ENCODE assay signal across 17 cellular contexts in the genomic region with DNA sequence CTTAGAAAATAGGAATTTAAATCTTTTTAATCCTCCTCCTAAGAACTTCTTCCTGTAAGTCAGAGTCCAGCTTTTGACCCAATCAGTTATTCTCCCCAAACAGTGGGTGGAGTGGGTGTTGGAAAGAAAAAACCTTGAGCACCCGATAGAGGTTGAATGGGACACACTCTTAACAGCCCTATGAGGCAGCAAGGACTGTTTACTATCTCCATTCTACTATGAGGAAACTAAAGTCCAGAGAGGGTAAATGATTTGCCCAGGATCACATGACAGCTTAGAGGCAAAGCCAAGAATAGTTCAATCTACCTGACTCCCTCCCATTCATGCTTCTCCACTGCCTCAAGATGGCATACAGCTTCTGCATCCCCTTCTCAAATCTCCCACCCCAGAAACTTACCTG. TPM values are rescaled to one million over a fixed set of nuclear protein-coding genes. Genes with fewer than 3 reads are reported as not detected.
DNase-seq lines count a peak whose midpoint lies in the region; ATAC-seq, FAIRE-seq and TF ChIP-seq lines count a peak whose summit lies in the region.
"Had no signal": no experiment of that assay in that cellular context is flagged by ENCODE, and none has a peak within 500 bp of the region (broad histone marks: within the 10 kb centered on the region; RNA-seq: fewer than 3 reads in every experiment).

No MANE protein-coding gene starts in this region.

- TF ChIP-seq RAD21 in liver (IDR thresholded peaks at IDR 0.05), result peak; percentile 38 to 46

- H3K27me3 ChIP-seq in duodenal mucosa (ENCODE audit: control insufficient read depth in 1 of 2, insufficient read depth in 2 of 2, low read length in 2 of 2) (no peaks in the 10 kb centered on the region), liver (ENCODE audit: control insufficient read depth in 4 of 4, insufficient read depth in 4 of 4, low read length in 3 of 4) (no peaks in the 10 kb centered on the region), pancreas (no peaks in the 10 kb centered on the region)
- H3K27me3 ChIP-seq: Peyer's patch had no signal

- H3K9ac ChIP-seq in duodenal mucosa (ENCODE audit: low read depth in 1 of 2, low read length in 2 of 2) (peak overlapping the region in 1 of 2 donors; percentile 28), liver (ENCODE audit: low read depth in 1 of 2, low read length in 2 of 2) (no peak overlapping the region)

- peak overlapping the region; percentile 27 to 37 for H3K4me3 ChIP-seq in duodenal mucosa (ENCODE audit: low read depth in 1 of 2, low read length in 2 of 2)
- no peak overlapping the region for H3K4me3 ChIP-seq in liver (ENCODE audit: low read depth in 1 of 3, low read length in 3 of 3)
- H3K4me3 ChIP-seq in pancreas, result no peak overlapping the region
- H3K4me3 ChIP-seq: Peyer's patch had no signal

- peak; percentile 10 for DNase-seq in Caki2 (ENCODE audit: low read depth)
- DNase-seq in pancreas, result no peak
- DNase-seq in NCI-H1105 treated with DMSO at 0.1 percent for 48 hours (lab: John Stamatoyannopoulos, UW), result no peak
- no peak for DNase-seq in NCI-H187 (lab: John Stamatoyannopoulos, UW)
- DNase-seq in cerebellum (ENCODE audit: low spot score), result no peak
- no peak for DNase-seq in stimulated activated CD4-positive, alpha-beta T cell treated with anti-CD3 and anti-CD28 coated beads, Interleukin-4, amount 100 ng/mL, for 4 hours
- DNase-seq: DMS79 treated with DMSO at 0.1 percent for 48 hours, KG1, NCI-H1092 treated with DMSO at 0.1 percent for 48 hours, NCI-H146, NCI-H2029 treated with DMSO at 0.1 percent for 48 hours, NCI-H510A treated with DMSO at 0.1 percent for 48 hours, NCI-H748 treated with DMSO at 0.1 percent for 48 hours, Peyer's patch had no signal

- H3K36me3 ChIP-seq in duodenal mucosa (ENCODE audit: control insufficient read depth in 1 of 2, insufficient read depth in 2 of 2, low read length in 2 of 2) (no peaks in the 10 kb centered on the region), liver (ENCODE audit: control insufficient read depth in 4 of 4, insufficient read depth in 3 of 4, low read depth in 1 of 4, low read length in 3 of 4) (no peaks in the 10 kb centered on the region), pancreas (no peaks in the 10 kb centered on the region)
- H3K36me3 ChIP-seq: Peyer's patch had no signal

- H3K9me3 ChIP-seq in duodenal mucosa (ENCODE audit: control insufficient read depth in 1 of 2, low read length in 2 of 2), result no peaks in the 10 kb centered on the region
- H3K9me3 ChIP-seq in liver (ENCODE audit: control insufficient read depth in 4 of 4, low read length in 3 of 4), result no peaks in the 10 kb centered on the region
- no peaks in the 10 kb centered on the region for H3K9me3 ChIP-seq in pancreas
- H3K9me3 ChIP-seq: Peyer's patch had no signal

- WGBS in liver, result 30% methylated on average over 1 of the region's 1 CpG
- WGBS in pancreas, 2 donors, result 6 to 25% methylated on average over 1 of the region's 1 CpG

- intact Hi-C loops in pancreas (cut with DNase I), result no loop called here

- FAIRE-seq in pancreas (lab: Jason Lieb, UNC), result no peak

- in situ Hi-C loops in Caki2 (cut with HindIII; ENCODE audit: low pct_unique_long_range_greater_than_20kb, low sequenced_read_pairs), result no loop called here

- peaks cover 16 to 45% of the 10 kb centered on the region in 2 donors for H3K4me1 ChIP-seq in duodenal mucosa (ENCODE audit: control insufficient read depth in 1 of 2, insufficient read depth in 2 of 2, low read length in 2 of 2)
- H3K4me1 ChIP-seq in liver (ENCODE audit: control insufficient read depth in 4 of 4, insufficient read depth in 4 of 4, low read length in 3 of 4), result peaks cover 3 to 30% (median 16%) of the 10 kb centered on the region in 4 donors
- H3K4me1 ChIP-seq in pancreas, result peaks cover 0 to 13% (median 10%) of the 10 kb centered on the region in 3 donors

- H3K27ac ChIP-seq in duodenal mucosa (ENCODE audit: low read depth, low read length) (peak overlapping the region; percentile 48), liver (ENCODE audit: low read depth in 1 of 2, low read length in 2 of 2) (peak overlapping the region; percentile 56 to 63), pancreas (peak overlapping the region in 1 of 4 donors; percentile 17)
- H3K27ac ChIP-seq: C4-2B had no signal

- peak; percentile 87 to 95 (median 91) for ATAC-seq in pancreas

- no peak for TF ChIP-seq CTCF in liver (IDR thresholded peaks at IDR 0.05; ENCODE audit: low read depth, low read length, missing input control)
- TF ChIP-seq CTCF in pancreas (IDR thresholded peaks at IDR 0.05), result no peak

TF ChIP-seq in liver, 16 proteins besides CTCF, POLR2A, EP300 and RAD21:
- peak; percentile 40 to 74 for TF ChIP-seq RXRA (IDR thresholded peaks at IDR 0.05)
- TF ChIP-seq HNF4G (IDR thresholded peaks at IDR 0.05), result peak; percentile 67
- peak; percentile 87 for TF ChIP-seq YY1 (IDR thresholded peaks at IDR 0.05)
- peak; percentile 44 to 82 for TF ChIP-seq EGR1 (IDR thresholded peaks at IDR 0.05; ENCODE audit: low read depth in 2 of 2)
- peak; percentile 71 for TF ChIP-seq REST (IDR thresholded peaks at IDR 0.05)
- peak; percentile 92 for TF ChIP-seq SP1 (IDR thresholded peaks at IDR 0.05)
- TF ChIP-seq FOXA1 (IDR thresholded peaks at IDR 0.05), result no peak
- TF ChIP-seq ZBTB33 (IDR thresholded peaks at IDR 0.05), result peak; percentile 39
- peak; percentile 65 for TF ChIP-seq FOXA2 (IDR thresholded peaks at IDR 0.05)
- peak; percentile 68 for TF ChIP-seq TAF1 (conservative IDR thresholded peaks at IDR 0.05)
- TF ChIP-seq HNF4A (conservative IDR thresholded peaks at IDR 0.05), result peak; percentile 82 to 86
- TF ChIP-seq MAX (IDR thresholded peaks at IDR 0.05), result no peak
- no peak for TF ChIP-seq GABPA (IDR thresholded peaks at IDR 0.05 in 1 of 2, conservative IDR thresholded peaks at IDR 0.05 in 1 of 2)
- TF ChIP-seq JUND (IDR thresholded peaks at IDR 0.05), result peak in 1 of 2 donors; percentile 61
TF ChIP-seq in liver: peak in this region for 11.

RNA-seq across cellular contexts. Expression of gene SLC35B4, which starts 57.6 kb away (rescaled TPM):
- total RNA-seq in Caki2 (2014; rRNA removed; shearing (Covaris generic); ENCODE audit: low replicate concordance), result 8.5 and 24.8 TPM in 2 replicates
- 10 to 100 TPM in 1 of 2 donors, 1 to 10 TPM in 1; 5.9 to 11.9 TPM for total RNA-seq in liver
- 10 to 100 TPM in 1 of 2 donors, 1 to 10 TPM in 1; 5.7 to 17.7 TPM for polyA plus RNA-seq in liver
- total RNA-seq in pancreas, result 1 to 10 TPM; 2.2 to 8.0 (median 3.0) TPM
- 1 to 10 TPM; 3.8 to 4.6 TPM for polyA plus RNA-seq in pancreas
- total RNA-seq in cerebellum, result 24.3 TPM

Comparison
In these comparisons a context has a peak if more than half of its experiments do, and no peak if none do; other contexts are left out.
1. H3K4me3 ChIP-seq: peak in duodenal mucosa (2 of 2); none in liver (0 of 3) and pancreas (0 of 4).